ENCODE assay signal across 10 cellular contexts in genomic region chr2:54589038-54589339, GRCh38.
DNase-seq lines count a peak whose midpoint lies in the region; ATAC-seq and TF ChIP-seq lines count a peak whose summit lies in the region.
"Had no signal": no experiment of that assay in that cellular context is flagged by ENCODE, and none has a peak within 500 bp of the region (broad histone marks: within the 10 kb centered on the region; RNA-seq: fewer than 3 reads in every experiment).

No MANE protein-coding gene starts in this region.

- intact Hi-C loops in adrenal gland (cut with DNase I): no loop called here
- intact Hi-C loops in naive thymus-derived CD4-positive, alpha-beta T cell (cut with micrococcal nuclease): loop anchor here (1.0 to 10.0 kb wide), 8 partner anchors 9 to 643 kb away; partner anchors contain the start of genes CLHC1 (in 1 of the 2), RPS27A (in 1 of the 2) and RTN4 (in 1 of the 2)
- intact Hi-C loops in mucosa of descending colon (cut with DNase I, micrococcal nuclease): no loop called here

- ATAC-seq in GM23338: no peak
- no peak for ATAC-seq in naive thymus-derived CD4-positive, alpha-beta T cell
- ATAC-seq in mucosa of descending colon: no peak

- H3K4me2 ChIP-seq in BLaER1 (peak overlapping the region; percentile 98), GM23338 (peak overlapping the region; percentile 61; the same call in 1 of the 2 replicates)

- H3K4me1 Mint-ChIP-seq in GM23338: peaks cover 44% of the 10 kb centered on the region
- peaks cover 64 to 100% (median 95%) of the 10 kb centered on the region in 7 donors for H3K4me1 Mint-ChIP-seq in naive thymus-derived CD4-positive, alpha-beta T cell

- no peak overlapping the region for H2AFZ ChIP-seq in GM23338

- H3K27ac Mint-ChIP-seq in GM23338: peak overlapping the region; percentile 88
- peak overlapping the region; percentile 82 to 98 (median 96) for H3K27ac Mint-ChIP-seq in naive thymus-derived CD4-positive, alpha-beta T cell

- H3K4me3 ChIP-seq in BLaER1 (peak overlapping the region; percentile 61), GM23338 (no peak overlapping the region), adrenal gland (no peak overlapping the region), mucosa of descending colon (no peak overlapping the region)
- H3K4me3 ChIP-seq in naive thymus-derived CD4-positive, alpha-beta T cell (ENCODE audit: low read length): peak overlapping the region; percentile 34

- H3K27me3 ChIP-seq in BLaER1: no peaks in the 10 kb centered on the region
- H3K27me3 ChIP-seq in GM23338 (ENCODE audit: insufficient read depth): no peaks in the 10 kb centered on the region
- no peaks in the 10 kb centered on the region for H3K27me3 ChIP-seq in adrenal gland
- no peaks in the 10 kb centered on the region for H3K27me3 ChIP-seq in naive thymus-derived CD4-positive, alpha-beta T cell (ENCODE audit: control insufficient read depth in 2 of 2, insufficient read depth in 2 of 2, low read length in 2 of 2)

- DNase-seq in GM23338 (ENCODE audit: low spot score): no peak
- no peak for DNase-seq in adrenal gland
- no peak for DNase-seq in naive thymus-derived CD4-positive, alpha-beta T cell
- no peak for DNase-seq in mucosa of descending colon
- no peak for DNase-seq in GM13976 (ENCODE audit: low spot score)
- no peak for DNase-seq in cerebellum (ENCODE audit: low spot score)
- no peak for DNase-seq in NCI-H146 (lab: John Stamatoyannopoulos, UW)
- DNase-seq: anterior cingulate cortex, NCI-H187 treated with DMSO at 0.1 percent for 48 hours had no signal

- no peaks in the 10 kb centered on the region for H3K9me3 ChIP-seq in BLaER1
- H3K9me3 ChIP-seq in adrenal gland (replicated peaks in 1 of 3): no peaks in the 10 kb centered on the region
- H3K9me3 ChIP-seq in naive thymus-derived CD4-positive, alpha-beta T cell (ENCODE audit: control insufficient read depth in 2 of 3, low read length in 3 of 3): no peaks in the 10 kb centered on the region
- H3K9me3 ChIP-seq in mucosa of descending colon: no peaks in the 10 kb centered on the region

- no peak for TF ChIP-seq CTCF in GM23338 (conservative IDR thresholded peaks at IDR 0.05; ENCODE audit: low read depth in 2 of 2)
- TF ChIP-seq CTCF in adrenal gland (IDR thresholded peaks at IDR 0.05): no peak
- TF ChIP-seq CTCF in mucosa of descending colon (IDR thresholded peaks at IDR 0.05): no peak
- TF ChIP-seq CTCF in GM13976 (IDR thresholded peaks at IDR 0.05; ENCODE audit: borderline replicate concordance, control extremely low read depth, extremely low read depth, insufficient read depth, missing control alignments): no peak

- H3K79me2 ChIP-seq in GM23338 (replicated peaks; ENCODE audit: insufficient read depth): peaks cover 100% of the 10 kb centered on the region

- H3K36me3 Mint-ChIP-seq in GM23338 (ENCODE audit: low read depth): no peaks in the 10 kb centered on the region
- H3K36me3 Mint-ChIP-seq in naive thymus-derived CD4-positive, alpha-beta T cell: peaks cover 0 to 15% (median 4%) of the 10 kb centered on the region in 5 donors

- CTCF ChIA-PET in naive thymus-derived CD4-positive, alpha-beta T cell (lab: Charles Lee): interaction anchor here (0.6 to 1.5 kb wide), 4 partner anchors 14 to 452 kb away, joined by 3 to 5 read pairs (median 4); no protein-coding TSS in a partner anchor

- POLR2A ChIA-PET in naive thymus-derived CD4-positive, alpha-beta T cell (lab: Charles Lee): interaction anchor here (0.5 to 12.0 kb wide), 11 partner anchors 8 to 477 kb away, joined by 3 to 223 read pairs (median 5); partner anchors contain the start of gene EML6

- TF ChIP-seq POLR2A in adrenal gland (IDR thresholded peaks at IDR 0.05): no peak

- peaks cover 10% of the 10 kb centered on the region for H3K27me3 Mint-ChIP-seq in GM23338 (ENCODE audit: insufficient read depth, low read depth, poor library complexity)
- H3K27me3 Mint-ChIP-seq in naive thymus-derived CD4-positive, alpha-beta T cell: no peaks in the 10 kb centered on the region

- H3K4me1 ChIP-seq in BLaER1 (peaks cover 97% of the 10 kb centered on the region), GM23338 (ENCODE audit: insufficient read depth) (peaks cover 36% of the 10 kb centered on the region), adrenal gland (replicated peaks in 1 of 2) (peaks cover 55 to 79% of the 10 kb centered on the region in 2 donors), mucosa of descending colon (ENCODE audit: low read depth) (peaks cover 52% of the 10 kb centered on the region)
- peaks cover 69 to 92% of the 10 kb centered on the region in 2 donors for H3K4me1 ChIP-seq in naive thymus-derived CD4-positive, alpha-beta T cell (ENCODE audit: control insufficient read depth in 2 of 2, insufficient read depth in 2 of 2, low read length in 2 of 2)

- H3K36me3 ChIP-seq in BLaER1 (peaks cover 24% of the 10 kb centered on the region), GM23338 (ENCODE audit: insufficient read depth) (no peaks in the 10 kb centered on the region), adrenal gland (replicated peaks in 1 of 2) (no peaks in the 10 kb centered on the region), mucosa of descending colon (ENCODE audit: low read depth) (no peaks in the 10 kb centered on the region)
- H3K36me3 ChIP-seq in naive thymus-derived CD4-positive, alpha-beta T cell (ENCODE audit: control insufficient read depth in 2 of 3, insufficient read depth in 3 of 3, low read length in 3 of 3): no peaks in the 10 kb centered on the region

- no peak overlapping the region; the same call in 2 of the 3 replicates for H3K4me3 Mint-ChIP-seq in GM23338
- H3K4me3 Mint-ChIP-seq in naive thymus-derived CD4-positive, alpha-beta T cell: peak overlapping the region; percentile 56 to 93 (median 82)

- in situ Hi-C loops in GM13976 (cut with MboI; ENCODE audit: low sequenced_read_pairs, unreplicated experiment): no loop called here

- H3K9me3 Mint-ChIP-seq in GM23338: no peaks in the 10 kb centered on the region
- peaks cover 0 to 1% (median 0%) of the 10 kb centered on the region in 11 donors for H3K9me3 Mint-ChIP-seq in naive thymus-derived CD4-positive, alpha-beta T cell

- H3F3A ChIP-seq in GM23338 (replicated peaks; ENCODE audit: low read depth): no peaks in the 10 kb centered on the region

- WGBS in adrenal gland, 4 donors: 68 to 87% (median 75%) methylated on average over 4 of the region's 4 CpGs

- H3K27ac ChIP-seq in BLaER1: peak overlapping the region; percentile 93
- no peak overlapping the region for H3K27ac ChIP-seq in GM23338 (ENCODE audit: low read depth)
- H3K27ac ChIP-seq in adrenal gland: peak overlapping the region in 4 of 5 donors; percentile 29 to 81 (median 64)
- H3K27ac ChIP-seq in naive thymus-derived CD4-positive, alpha-beta T cell (ENCODE audit: low read depth, low read length): peak overlapping the region; percentile 70

- no peaks in the 10 kb centered on the region for H3K9me2 ChIP-seq in GM23338 (ENCODE audit: insufficient read depth)

- no peaks in the 10 kb centered on the region for H4K20me1 ChIP-seq in BLaER1
- peaks cover 74% of the 10 kb centered on the region for H4K20me1 ChIP-seq in GM23338 (replicated peaks; ENCODE audit: insufficient read depth)

- peak overlapping the region; percentile 84 for H3K9ac ChIP-seq in BLaER1

TF ChIP-seq in GM23338, 12 proteins besides CTCF, POLR2A, EP300 and RAD21 (continues in another document):
- TF ChIP-seq POLR2AphosphoS5 (IDR thresholded peaks at IDR 0.05; ENCODE audit: low read depth) (no peak), EZH2phosphoT487 (IDR thresholded peaks at IDR 0.05; ENCODE audit: unreplicated experiment) (no peak), NANOG (IDR thresholded peaks at IDR 0.05; ENCODE audit: borderline replicate concordance) (no peak), ETS1 (IDR thresholded peaks at IDR 0.05) (no peak), JUNB (IDR thresholded peaks at IDR 0.05; ENCODE audit: unreplicated experiment) (no peak)

Comparison
In these comparisons a context has a peak if more than half of its experiments do, and no peak if none do; other contexts are left out.
1. H3K4me3 ChIP-seq: peak in BLaER1 (single experiment) and naive thymus-derived CD4-positive, alpha-beta T cell (single experiment); none in GM23338 (single experiment), adrenal gland (0 of 4) and mucosa of descending colon (single experiment).
2. intact Hi-C loops: an anchor here in naive thymus-derived CD4-positive, alpha-beta T cell (1.0 to 10.0 kb wide); none called in adrenal gland and mucosa of descending colon.